In the genomic region with DNA sequence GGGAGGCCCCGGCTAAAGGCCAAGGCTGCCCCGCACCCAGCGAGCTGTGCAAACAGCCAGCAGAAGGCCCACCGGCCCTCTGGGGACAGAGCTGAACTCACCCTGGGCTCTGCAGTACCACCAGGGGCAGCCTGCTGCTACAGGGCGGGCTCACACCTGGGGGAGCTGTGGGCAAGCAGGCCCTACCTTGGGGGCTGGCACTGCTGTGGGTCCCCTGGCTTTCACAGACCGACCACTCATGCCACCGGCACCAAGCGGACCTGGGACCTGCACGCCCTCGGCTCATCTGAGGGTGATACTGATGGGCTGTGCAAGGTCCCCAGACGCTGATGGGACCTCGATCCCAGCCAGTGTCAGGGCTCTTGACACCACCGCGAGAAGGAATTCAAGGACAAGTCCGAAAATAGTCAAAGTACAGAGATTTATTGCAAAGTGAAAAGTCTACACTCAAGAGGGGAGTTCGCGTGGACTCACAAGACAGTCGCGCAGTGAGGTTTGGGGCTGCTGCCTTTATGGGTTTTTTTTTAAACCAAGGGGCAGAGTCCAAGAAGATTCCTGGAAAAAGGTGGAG, we compare ENCODE assay signal across 15 cellular contexts.
DNase-seq lines count a peak whose midpoint lies in the region; ATAC-seq, FAIRE-seq and TF ChIP-seq lines count a peak whose summit lies in the region.
"Had no signal": no experiment of that assay in that cellular context is flagged by ENCODE, and none has a peak within 500 bp of the region (broad histone marks: within the 10 kb centered on the region; RNA-seq: fewer than 3 reads in every experiment).

No MANE protein-coding gene starts in this region.

- no peaks in the 10 kb centered on the region for H3K36me3 ChIP-seq in endodermal cell (ENCODE audit: control insufficient read depth, insufficient read depth, low read length)
- H3K36me3 ChIP-seq in mucosa of descending colon (ENCODE audit: low read depth) = no peaks in the 10 kb centered on the region

- peak overlapping the region; percentile 77 for H3K4me2 ChIP-seq in A549

- POLR2A ChIA-PET in A549 (lab: Yijun Ruan, JAX) = no interaction called here

- FAIRE-seq in A549 (lab: Jason Lieb, UNC) (no peak), GM12891 (lab: Jason Lieb, UNC) (no peak)

- H3K4me1 Mint-ChIP-seq in endodermal cell = peaks cover 19% of the 10 kb centered on the region

- peaks cover 26% of the 10 kb centered on the region for H3K27me3 Mint-ChIP-seq in endodermal cell (ENCODE audit: insufficient read depth)

- DNase-seq in A549 (ENCODE audit: low read depth in 1 of 2, low spot score in 1 of 2) (no peak), HuH-7 (ENCODE audit: low spot score) (peak; percentile 84), endodermal cell (peak; percentile 75), mucosa of descending colon (peak in 2 of 3 donors; percentile 21 to 53), GM12891 (ENCODE audit: insufficient read length, low spot score) (no peak), COLO668 (lab: John Stamatoyannopoulos, UW; ENCODE audit: unreplicated experiment) (no peak)
- no peak for DNase-seq in stimulated activated naive CD4-positive, alpha-beta T cell (lab: John Stamatoyannopoulos, UW)
- DNase-seq: activated T-cell treated with anti-CD3 and anti-CD28 coated beads for 4 hours, anterior cingulate cortex, C1 segment of cervical spinal cord, hypothalamus, NCI-H1105 treated with DMSO at 0.1 percent for 48 hours, SHP77 had no signal

- H3K27me3 ChIP-seq in endodermal cell (ENCODE audit: control insufficient read depth, insufficient read depth, low read length, poor library complexity, severe bottlenecking) = peaks cover 26% of the 10 kb centered on the region

- H3K9ac ChIP-seq in endodermal cell (ENCODE audit: extremely low read depth, low read length, poor library complexity, severe bottlenecking) = no peak overlapping the region

- H3K4me1 ChIP-seq in A549 (peaks cover 20% of the 10 kb centered on the region), endodermal cell (ENCODE audit: control insufficient read depth, insufficient read depth, low read length) (peaks cover 8% of the 10 kb centered on the region), mucosa of descending colon (ENCODE audit: low read depth) (no peaks in the 10 kb centered on the region)

- TF ChIP-seq CTCF in A549 (IDR thresholded peaks at IDR 0.05) (no peak), endodermal cell (conservative IDR thresholded peaks at IDR 0.05) (peak; percentile 56), mucosa of descending colon (IDR thresholded peaks at IDR 0.05) (no peak)

- CTCF ChIA-PET in A549 (lab: Yijun Ruan, JAX) = interaction anchor here (1.2 to 2.0 kb wide), 5 partner anchors 14 to 127 kb away, joined by 3 to 7 read pairs (median 5); no protein-coding TSS in a partner anchor

- TF ChIP-seq RAD21 in A549 (conservative IDR thresholded peaks at IDR 0.05 in 1 of 2, IDR thresholded peaks at IDR 0.05 in 1 of 2) = no peak

- no peak overlapping the region for H3K4me3 Mint-ChIP-seq in endodermal cell

- ATAC-seq in A549 (peak; percentile 36 to 44; a peak in 3 of 6 replicates), mucosa of descending colon (peak; percentile 7), HG02642 (IDR thresholded peaks at IDR 0.05; ENCODE audit: poor library complexity, unreplicated experiment) (no peak)

- intact Hi-C loops in mucosa of descending colon (cut with DNase I, micrococcal nuclease) = no loop called here

- H3K27ac Mint-ChIP-seq in endodermal cell = peak overlapping the region; percentile 98

- peak overlapping the region; percentile 68 to 85 for H3K27ac ChIP-seq in A549
- H3K27ac ChIP-seq in endodermal cell (ENCODE audit: low read depth, low read length) = no peak overlapping the region
- H3K27ac ChIP-seq: VCaP had no signal

- no peak for TF ChIP-seq EP300 in A549 (IDR thresholded peaks at IDR 0.05)

- H3K9me3 ChIP-seq in A549 (no peaks in the 10 kb centered on the region), endodermal cell (ENCODE audit: control insufficient read depth, low read length) (no peaks in the 10 kb centered on the region), mucosa of descending colon (no peaks in the 10 kb centered on the region)

- TF ChIP-seq POLR2A in A549 (IDR thresholded peaks at IDR 0.05; ENCODE audit: low read length) (no peak), GM12891 (IDR thresholded peaks at IDR 0.05; ENCODE audit: low read depth, low read length) (no peak)

- H3K36me3 Mint-ChIP-seq in endodermal cell (ENCODE audit: low read depth) = no peaks in the 10 kb centered on the region

- H3K9me3 Mint-ChIP-seq in endodermal cell = no peaks in the 10 kb centered on the region

- WGBS in A549 (ENCODE audit: missing lambda C conversion rate) = 85% methylated on average over 12 of the region's 19 CpGs
- 83 to 86% methylated on average over 13 to 19 of the region's 19 CpGs for WGBS in endodermal cell (ENCODE audit: insufficient coverage in 1 of 2, insufficient read length in 1 of 2), 2 experiments

- H3K4me3 ChIP-seq in A549 (no peak overlapping the region), endodermal cell (ENCODE audit: low read length) (no peak overlapping the region), mucosa of descending colon (no peak overlapping the region)

TF ChIP-seq in A549, 52 proteins besides CTCF, POLR2A, EP300 and RAD21:
- TF ChIP-seq CHD2 (IDR thresholded peaks at IDR 0.05; ENCODE audit: low read length, partially characterized antibody) (no peak), TP53 (CRISPR knock-in tag; IDR thresholded peaks at IDR 0.05) (no peak), FOXS1 (CRISPR knock-in tag; IDR thresholded peaks at IDR 0.05) (no peak), HOXB5 (CRISPR knock-in tag; IDR thresholded peaks at IDR 0.05) (no peak), ZFP36 (IDR thresholded peaks at IDR 0.05; ENCODE audit: borderline replicate concordance, partially characterized antibody) (no peak), EHF (CRISPR knock-in tag; IDR thresholded peaks at IDR 0.05) (no peak), SMC3 (IDR thresholded peaks at IDR 0.05) (no peak), MYC (IDR thresholded peaks at IDR 0.05; ENCODE audit: borderline replicate concordance, low read length) (no peak)
- TF ChIP-seq, protein P1, sequence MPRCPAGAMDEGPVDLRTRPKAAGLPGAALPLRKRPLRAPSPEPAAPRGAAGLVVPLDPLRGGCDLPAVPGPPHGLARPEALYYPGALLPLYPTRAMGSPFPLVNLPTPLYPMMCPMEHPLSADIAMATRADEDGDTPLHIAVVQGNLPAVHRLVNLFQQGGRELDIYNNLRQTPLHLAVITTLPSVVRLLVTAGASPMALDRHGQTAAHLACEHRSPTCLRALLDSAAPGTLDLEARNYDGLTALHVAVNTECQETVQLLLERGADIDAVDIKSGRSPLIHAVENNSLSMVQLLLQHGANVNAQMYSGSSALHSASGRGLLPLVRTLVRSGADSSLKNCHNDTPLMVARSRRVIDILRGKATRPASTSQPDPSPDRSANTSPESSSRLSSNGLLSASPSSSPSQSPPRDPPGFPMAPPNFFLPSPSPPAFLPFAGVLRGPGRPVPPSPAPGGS (IDR thresholded peaks at IDR 0.05) = no peak
- TF ChIP-seq, protein P2, sequence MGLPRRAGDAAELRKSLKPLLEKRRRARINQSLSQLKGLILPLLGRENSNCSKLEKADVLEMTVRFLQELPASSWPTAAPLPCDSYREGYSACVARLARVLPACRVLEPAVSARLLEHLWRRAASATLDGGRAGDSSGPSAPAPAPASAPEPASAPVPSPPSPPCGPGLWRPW (IDR thresholded peaks at IDR 0.05) = no peak

TF ChIP-seq in GM12891, 5 proteins besides CTCF, POLR2A, EP300 and RAD21:
- TF ChIP-seq PAX5 (IDR thresholded peaks at IDR 0.05; ENCODE audit: insufficient read depth, low read length, severe bottlenecking) = no peak
- no peak for TF ChIP-seq TAF1 (IDR thresholded peaks at IDR 0.05; ENCODE audit: low read depth, low read length)
- TF ChIP-seq POLR2AphosphoS5 (IDR thresholded peaks at IDR 0.05; ENCODE audit: low read depth, low read length) = no peak
- no peak for TF ChIP-seq SPI1 (IDR thresholded peaks at IDR 0.05; ENCODE audit: low read depth, low read length)
- TF ChIP-seq POU2F2 (IDR thresholded peaks at IDR 0.05; ENCODE audit: low read depth, low read length) = no peak
TF ChIP-seq in GM12891: peak in this region for 0.

Comparison
In these comparisons a context has a peak if more than half of its experiments do, and no peak if none do; other contexts are left out.
1. DNase-seq: peak in HuH-7 (single experiment), endodermal cell (single experiment) and mucosa of descending colon (2 of 3); none in A549 (0 of 2), stimulated activated naive CD4-positive, alpha-beta T cell (0 of 6), GM12891 (single experiment) and COLO668 (single experiment).